Comparison of ENCODE assay signal across 15 cellular contexts in genomic region chr2:71700041-71700879, GRCh38.
A peak's percentile ranks its signal among the peaks of the same experiment; 100 is the strongest.
DNase-seq lines count a peak whose midpoint lies in the region; FAIRE-seq and TF ChIP-seq lines count a peak whose summit lies in the region.
"Had no signal": no experiment of that assay in that cellular context is flagged by ENCODE, and none has a peak within 500 bp of the region (broad histone marks: within the 10 kb centered on the region; RNA-seq: fewer than 3 reads in every experiment).

No MANE protein-coding gene starts in this region.

- H3K27me3 ChIP-seq in breast epithelium (no peaks in the 10 kb centered on the region), mammary epithelial cell (ENCODE audit: insufficient read depth, low read length) (peaks cover 3% of the 10 kb centered on the region)
- H3K27me3 ChIP-seq: testis had no signal

- H3K9ac ChIP-seq in mammary epithelial cell (ENCODE audit: insufficient read depth, low read length): no peak overlapping the region

- H3K27ac ChIP-seq in breast epithelium (peak overlapping the region; percentile 92 to 97), mammary epithelial cell (ENCODE audit: insufficient read depth, low read depth, low read length) (no peak overlapping the region), coronary artery (peak overlapping the region; percentile 47 to 92)

- WGBS in mammary epithelial cell (ENCODE audit: low coverage, missing lambda C conversion rate): 34% methylated on average over 6 of the region's 18 CpGs

- no peaks in the 10 kb centered on the region for H4K20me1 ChIP-seq in mammary epithelial cell (ENCODE audit: insufficient read depth, low read length)

- peak; percentile 52 to 93 for DNase-seq in breast epithelium (ENCODE audit: low spot score in 2 of 2)
- DNase-seq in mammary epithelial cell: no peak
- peak; percentile 67 for DNase-seq in coronary artery (ENCODE audit: low spot score)
- DNase-seq in mesenteric fat pad (ENCODE audit: low spot score): peak; percentile 55
- DNase-seq in urothelium cell line (ENCODE audit: low spot score): peak; percentile 58
- no peak for DNase-seq in D721Med (ENCODE audit: insufficient read length, low spot score)
- no peak for DNase-seq in stimulated activated CD4-positive, alpha-beta T cell treated with anti-CD3 and anti-CD28 coated beads, Interleukin-2, amount 100 ng/mL, for 48 hours
- no peak for DNase-seq in NCI-H1930 (lab: John Stamatoyannopoulos, UW)
- DNase-seq: activated CD4-positive, alpha-beta T cell treated with anti-CD3 and anti-CD28 coated beads, Interleukin-2, amount 10 ng/mL, durations not matched to agents 24 days and 14 days; Calu3; NCI-H226; T-helper 17 cell had no signal

- H3K9me3 ChIP-seq in breast epithelium (no peaks in the 10 kb centered on the region), mammary epithelial cell (replicated peaks; ENCODE audit: insufficient read depth, low read length) (no peaks in the 10 kb centered on the region)
- H3K9me3 ChIP-seq: testis had no signal

- peaks cover 0 to 4% of the 10 kb centered on the region in 2 donors for H3K4me1 ChIP-seq in breast epithelium
- H3K4me1 ChIP-seq in mammary epithelial cell (ENCODE audit: insufficient read depth, low read length): no peaks in the 10 kb centered on the region

- intact Hi-C loops in breast epithelium (cut with DNase I; ENCODE audit: low total_unique reads): no loop called here
- intact Hi-C loops in mammary epithelial cell (cut with micrococcal nuclease): no loop called here

- CTCF ChIA-PET in mammary epithelial cell (lab: Charles Lee; ENCODE audit: low non-redundant PET): no interaction called here

- TF ChIP-seq CTCF in breast epithelium (IDR thresholded peaks at IDR 0.05) (no peak), mammary epithelial cell (conservative IDR thresholded peaks at IDR 0.05 in 1 of 2, IDR thresholded peaks at IDR 0.05 in 1 of 2; ENCODE audit: extremely low read depth in 1 of 2, insufficient read depth in 1 of 2, low read depth in 1 of 2, low read length in 2 of 2) (no peak), coronary artery (IDR thresholded peaks at IDR 0.05) (no peak), D721Med (IDR thresholded peaks at IDR 0.05; ENCODE audit: insufficient read depth, missing control alignments) (no peak)

- dilution Hi-C loops in mammary epithelial cell (cut with HindIII; ENCODE audit: low sequenced_read_pairs): no loop called here

- no peak for FAIRE-seq in urothelium cell line (lab: Jason Lieb, UNC)
- no peak for FAIRE-seq in D721Med (lab: Jason Lieb, UNC)
- FAIRE-seq: RCC 7860 had no signal

- H3K36me3 ChIP-seq in breast epithelium (no peaks in the 10 kb centered on the region), mammary epithelial cell (ENCODE audit: insufficient read depth, low read length) (no peaks in the 10 kb centered on the region)

- H2AFZ ChIP-seq in mammary epithelial cell (ENCODE audit: low read depth, low read length): no peak overlapping the region

- in situ Hi-C loops in mammary epithelial cell (cut with MboI; ENCODE audit: low sequenced_read_pairs in 2 of 2): no loop called here

- no peaks in the 10 kb centered on the region for H3K79me2 ChIP-seq in mammary epithelial cell (ENCODE audit: insufficient read depth, low read length)

- peak overlapping the region in 1 of 3 donors; percentile 44 for H3K4me3 ChIP-seq in breast epithelium
- no peak overlapping the region for H3K4me3 ChIP-seq in mammary epithelial cell (replicated peaks in 1 of 3; ENCODE audit: insufficient read depth in 1 of 3, low read depth in 2 of 3, low read length in 3 of 3)
- peak overlapping the region; percentile 45 for H3K4me3 ChIP-seq in coronary artery
- H3K4me3 ChIP-seq: smooth muscle cell, testis had no signal

- BruUV-seq in mammary epithelial cell (replicated peaks; lab: Mats Ljungman, UMichigan): no TSS peak

- no peak for TF ChIP-seq POLR2A in breast epithelium (IDR thresholded peaks at IDR 0.05)

- no peak overlapping the region for H3K4me2 ChIP-seq in mammary epithelial cell (ENCODE audit: insufficient read depth, low read depth, low read length)
- H3K4me2 ChIP-seq: smooth muscle cell had no signal

Comparison
In these comparisons a context has a peak if more than half of its experiments do, and no peak if none do; other contexts are left out.
1. DNase-seq: peak in breast epithelium (2 of 2), coronary artery (single experiment), mesenteric fat pad (single experiment) and urothelium cell line (single experiment); none in mammary epithelial cell (single experiment), D721Med (single experiment), stimulated activated CD4-positive, alpha-beta T cell treated with anti-CD3 and anti-CD28 coated beads, Interleukin-2, amount 100 ng/mL, for 48 hours (0 of 2) and NCI-H1930 (0 of 2).